Comparison of ENCODE assay signal across 18 cellular contexts in genomic region chr5:1167361-1167727, GRCh38. TPM values are rescaled to one million over a fixed set of nuclear protein-coding genes. Genes with fewer than 3 reads are reported as not detected.
DNase-seq lines count a peak whose midpoint lies in the region; ATAC-seq and TF ChIP-seq lines count a peak whose summit lies in the region.
"Had no signal": no experiment of that assay in that cellular context is flagged by ENCODE, and none has a peak within 500 bp of the region (broad histone marks: within the 10 kb centered on the region; RNA-seq: fewer than 3 reads in every experiment).

No MANE protein-coding gene starts in this region.

- TF ChIP-seq POLR2A in HCT116 (IDR thresholded peaks at IDR 0.05; ENCODE audit: borderline replicate concordance, extremely low read depth, insufficient read depth, insufficient read length): no peak
- TF ChIP-seq POLR2A in esophagus muscularis mucosa (IDR thresholded peaks at IDR 0.05; ENCODE audit: low read depth): no peak

- H3K4me1 ChIP-seq in DND-41 (ENCODE audit: insufficient read depth, low read length): peaks cover 16% of the 10 kb centered on the region
- peaks cover 0 to 11% of the 10 kb centered on the region in 2 experiments; a peak in 2 of 4 replicates for H3K4me1 ChIP-seq in HCT116 (ENCODE audit: control insufficient read depth in 1 of 2, insufficient read depth in 2 of 2, low read length in 2 of 2)
- peaks cover 20% of the 10 kb centered on the region for H3K4me1 ChIP-seq in MM.1S (ENCODE audit: low read length)
- H3K4me1 ChIP-seq in effector memory CD4-positive, alpha-beta T cell (ENCODE audit: control insufficient read depth, insufficient read depth, low read length, poor library complexity, severe bottlenecking): peaks cover 6% of the 10 kb centered on the region
- peaks cover 4% of the 10 kb centered on the region for H3K4me1 ChIP-seq in CD8-positive, alpha-beta memory T cell (ENCODE audit: insufficient read depth, low read length)
- peaks cover 5 to 14% (median 12%) of the 10 kb centered on the region in 4 donors for H3K4me1 ChIP-seq in esophagus muscularis mucosa

- H3K4me1 Mint-ChIP-seq in CD8-positive, alpha-beta memory T cell: peaks cover 10 to 14% (median 14%) of the 10 kb centered on the region in 3 donors

- no peaks in the 10 kb centered on the region for H3K9me2 ChIP-seq in HCT116 (ENCODE audit: insufficient read depth)
- H3K9me2 ChIP-seq in MM.1S (replicated peaks; ENCODE audit: insufficient read depth, low read length): no peaks in the 10 kb centered on the region

- no peak for ATAC-seq in DND-41 (ENCODE audit: insufficient read depth, low read depth)
- ATAC-seq in HCT116: no peak
- peak; percentile 4 for ATAC-seq in left colon

- no peak for TF ChIP-seq RAD21 in HCT116 (IDR thresholded peaks at IDR 0.05; ENCODE audit: low read depth)

- no peaks in the 10 kb centered on the region for H4K20me1 ChIP-seq in DND-41 (ENCODE audit: insufficient read depth, low read length)
- H4K20me1 ChIP-seq in HCT116 (ENCODE audit: insufficient read depth): no peaks in the 10 kb centered on the region
- no peaks in the 10 kb centered on the region for H4K20me1 ChIP-seq in MM.1S (ENCODE audit: insufficient read depth, low read length)

- 52% methylated on average over 4 of the region's 4 CpGs for WGBS in esophagus muscularis mucosa

- no TSS peak for BruUV-seq in HCT116 (replicated peaks; lab: Mats Ljungman, UMichigan)

- DNase-seq in DND-41: no peak
- no peak for DNase-seq in HCT116 (ENCODE audit: low read depth, low spot score)
- peak; percentile 90 for DNase-seq in MM.1S
- DNase-seq in left colon: no peak
- DNase-seq in effector memory CD4-positive, alpha-beta T cell: no peak
- no peak for DNase-seq in CD8-positive, alpha-beta memory T cell
- DNase-seq in epidermal melanocyte (ENCODE audit: insufficient read length, low spot score): no peak
- DNase-seq in esophagus muscularis mucosa (ENCODE audit: extremely low spot score): no peak
- DNase-seq: activated gamma-delta T cell; GDM1; NCI-H1436 treated with DMSO at 0.1 percent for 48 hours; stimulated activated CD4-positive, alpha-beta T cell treated with anti-CD3 and anti-CD28 coated beads, Interleukin-4, amount 100 ng/mL, for 1 hour had no signal

- H3K4me3 ChIP-seq in DND-41 (ENCODE audit: low read depth in 1 of 2, low read length in 2 of 2): no peak overlapping the region
- peak overlapping the region in 1 of 2 experiments; percentile 47; a peak in 2 of 4 replicates for H3K4me3 ChIP-seq in HCT116 (replicated peaks in 1 of 2; ENCODE audit: low read depth in 1 of 2, low read length in 2 of 2)
- H3K4me3 ChIP-seq in MM.1S (ENCODE audit: low read length): peak overlapping the region; percentile 70
- H3K4me3 ChIP-seq in effector memory CD4-positive, alpha-beta T cell (ENCODE audit: insufficient read depth, low read depth, low read length, poor library complexity, severe bottlenecking): no peak overlapping the region
- H3K4me3 ChIP-seq in CD8-positive, alpha-beta memory T cell (ENCODE audit: low read length): no peak overlapping the region
- H3K4me3 ChIP-seq in esophagus muscularis mucosa: no peak overlapping the region
- H3K4me3 ChIP-seq: lung, skin epidermis had no signal

- no peak for TF ChIP-seq EP300 in esophagus muscularis mucosa (IDR thresholded peaks at IDR 0.05)

- no peaks in the 10 kb centered on the region for H3K27me3 ChIP-seq in DND-41 (ENCODE audit: insufficient read depth, low read length, poor library complexity)
- H3K27me3 ChIP-seq in HCT116 (ENCODE audit: insufficient read depth, low read length): no peaks in the 10 kb centered on the region
- H3K27me3 ChIP-seq in MM.1S (replicated peaks; ENCODE audit: insufficient read depth, low read length): no peaks in the 10 kb centered on the region
- H3K27me3 ChIP-seq in effector memory CD4-positive, alpha-beta T cell (replicated peaks; ENCODE audit: control insufficient read depth, insufficient read depth, low read length, poor library complexity, severe bottlenecking): no peaks in the 10 kb centered on the region
- H3K27me3 ChIP-seq in CD8-positive, alpha-beta memory T cell (ENCODE audit: insufficient read depth, low read length, poor library complexity, severe bottlenecking): peaks cover 3% of the 10 kb centered on the region
- H3K27me3 ChIP-seq in esophagus muscularis mucosa: peaks cover 0 to 53% (median 0%) of the 10 kb centered on the region in 4 donors

- POLR2A ChIA-PET in HCT116 (lab: Charles Lee): interaction anchor here (1.5 kb wide), 1 partner anchor 157 kb away, joined by 4 read pairs; no protein-coding TSS in a partner anchor
- POLR2A ChIA-PET in CD8-positive, alpha-beta memory T cell (lab: Charles Lee): no interaction called here

- no peaks in the 10 kb centered on the region for H3K9me3 Mint-ChIP-seq in CD8-positive, alpha-beta memory T cell
- H3K9me3 Mint-ChIP-seq: activated CD4-positive, alpha-beta T cell treated with anti-CD3 and anti-CD28 coated beads, Interleukin-2, amount 10 ng/mL, durations not matched to agents 24 days and 14 days; central memory CD8-positive, alpha-beta T cell; nephron had no signal

- peaks cover 4 to 22% of the 10 kb centered on the region in 2 donors for H3K27me3 Mint-ChIP-seq in CD8-positive, alpha-beta memory T cell

- H3K79me2 ChIP-seq in DND-41 (ENCODE audit: insufficient read depth, low read length): no peaks in the 10 kb centered on the region
- no peaks in the 10 kb centered on the region for H3K79me2 ChIP-seq in HCT116 (ENCODE audit: insufficient read depth, low read length)
- no peaks in the 10 kb centered on the region for H3K79me2 ChIP-seq in MM.1S (ENCODE audit: low read length)

- no peaks in the 10 kb centered on the region for H3K36me3 ChIP-seq in DND-41 (ENCODE audit: insufficient read depth, low read length)
- no peaks in the 10 kb centered on the region for H3K36me3 ChIP-seq in HCT116 (ENCODE audit: control insufficient read depth in 1 of 2, insufficient read depth in 2 of 2, low read length in 2 of 2)
- H3K36me3 ChIP-seq in MM.1S (replicated peaks; ENCODE audit: insufficient read depth, low read length): no peaks in the 10 kb centered on the region
- no peaks in the 10 kb centered on the region for H3K36me3 ChIP-seq in effector memory CD4-positive, alpha-beta T cell (ENCODE audit: control insufficient read depth, insufficient read depth, low read length)
- H3K36me3 ChIP-seq in CD8-positive, alpha-beta memory T cell (ENCODE audit: insufficient read depth, low read length): no peaks in the 10 kb centered on the region
- H3K36me3 ChIP-seq in esophagus muscularis mucosa: no peaks in the 10 kb centered on the region

- CTCF ChIA-PET in HCT116 (lab: Charles Lee): interaction anchor here (0.8 to 2.0 kb wide), 8 partner anchors 37 to 478 kb away, joined by 3 to 26 read pairs (median 4); no protein-coding TSS in a partner anchor
- CTCF ChIA-PET in CD8-positive, alpha-beta memory T cell (lab: Charles Lee): interaction anchor here (0.8 to 3.6 kb wide), 12 partner anchors 14 to 478 kb away, joined by 3 to 36 read pairs (median 3); no protein-coding TSS in a partner anchor

- H3K4me2 ChIP-seq in DND-41 (ENCODE audit: insufficient read depth, low read length): no peak overlapping the region
- H3K4me2 ChIP-seq in HCT116 (ENCODE audit: low read length): peak overlapping the region; percentile 80
- H3K4me2 ChIP-seq in MM.1S (ENCODE audit: low read depth, low read length): peak overlapping the region; percentile 100

- no peaks in the 10 kb centered on the region for H3K36me3 Mint-ChIP-seq in CD8-positive, alpha-beta memory T cell

- TF ChIP-seq CTCF in DND-41 (IDR thresholded peaks at IDR 0.05; ENCODE audit: borderline replicate concordance, extremely low read depth, low read length, poor library complexity, severe bottlenecking) (no peak), HCT116 (IDR thresholded peaks at IDR 0.05 in 2 of 3, conservative IDR thresholded peaks at IDR 0.05 in 1 of 3; ENCODE audit: borderline replicate concordance in 1 of 3, insufficient read depth in 1 of 3, low read depth in 2 of 3, low read length in 2 of 3) (no peak), MM.1S (IDR thresholded peaks at IDR 0.05; ENCODE audit: low read length) (no peak), esophagus muscularis mucosa (IDR thresholded peaks at IDR 0.05) (no peak)

- H2AFZ ChIP-seq in DND-41 (ENCODE audit: low read depth, low read length): no peak overlapping the region
- H2AFZ ChIP-seq in HCT116 (ENCODE audit: low read depth, low read length, poor library complexity, severe bottlenecking): peak overlapping the region; percentile 87
- H2AFZ ChIP-seq in MM.1S (ENCODE audit: low read length): peak overlapping the region; percentile 90; the same call in 1 of the 2 replicates

- H3K9ac ChIP-seq in DND-41 (ENCODE audit: low read depth, low read length): 0 out of 2 replicates have a peak overlapping the region, but pooled peaks have one; percentile 16
- no peak overlapping the region for H3K9ac ChIP-seq in HCT116 (ENCODE audit: low read length)
- peak overlapping the region; percentile 79; the same call in 1 of the 2 replicates for H3K9ac ChIP-seq in MM.1S (ENCODE audit: low read length)

- H3K9me3 ChIP-seq in DND-41 (ENCODE audit: insufficient read depth, low read length, severe bottlenecking): no peaks in the 10 kb centered on the region
- H3K9me3 ChIP-seq in HCT116 (ENCODE audit: control insufficient read depth in 1 of 2, insufficient read depth in 1 of 2, low read depth in 1 of 2, low read length in 2 of 2): no peaks in the 10 kb centered on the region
- no peaks in the 10 kb centered on the region for H3K9me3 ChIP-seq in MM.1S (replicated peaks; ENCODE audit: insufficient read depth, low read length)
- H3K9me3 ChIP-seq in effector memory CD4-positive, alpha-beta T cell (ENCODE audit: control insufficient read depth, low read length): no peaks in the 10 kb centered on the region
- no peaks in the 10 kb centered on the region for H3K9me3 ChIP-seq in CD8-positive, alpha-beta memory T cell (ENCODE audit: low read length)
- no peaks in the 10 kb centered on the region for H3K9me3 ChIP-seq in esophagus muscularis mucosa

- H3K27ac ChIP-seq in DND-41 (ENCODE audit: low read length) (peak overlapping the region; percentile 75), HCT116 (ENCODE audit: low read depth, low read length) (no peak overlapping the region), MM.1S (ENCODE audit: low read length) (peak overlapping the region; percentile 92), esophagus muscularis mucosa (replicated peaks in 1 of 4) (no peak overlapping the region)
- no peak overlapping the region for H3K27ac ChIP-seq in effector memory CD4-positive, alpha-beta T cell (ENCODE audit: insufficient read depth, low read length, poor library complexity, severe bottlenecking)
- no peak overlapping the region for H3K27ac ChIP-seq in CD8-positive, alpha-beta memory T cell (ENCODE audit: low read depth, low read length)
- H3K27ac ChIP-seq: skin epidermis had no signal

- peak overlapping the region in 1 of 7 donors; percentile 84 for H3K4me3 Mint-ChIP-seq in CD8-positive, alpha-beta memory T cell

- intact Hi-C loops in HCT116 (cut with micrococcal nuclease) (loop anchor here (1.0 to 10.0 kb wide), 5 partner anchors 163 to 723 kb away; partner anchors contain the start of genes EXOC3 and NKD2), left colon (cut with DNase I, micrococcal nuclease) (loop anchor here in 1 of 2 donors (10.0 kb wide), 1 partner anchor 477 kb away; no protein-coding TSS in a partner anchor), esophagus muscularis mucosa (cut with DNase I) (no loop called here)

- peaks cover 10% of the 10 kb centered on the region for H3F3A ChIP-seq in MM.1S (ENCODE audit: insufficient read depth, low read length)

- peak overlapping the region in 1 of 8 donors; percentile 65 for H3K27ac Mint-ChIP-seq in CD8-positive, alpha-beta memory T cell
- H3K27ac Mint-ChIP-seq: activated CD4-positive, alpha-beta T cell treated with anti-CD3 and anti-CD28 coated beads, Interleukin-2, amount 10 ng/mL, durations not matched to agents 24 days and 14 days; nephron had no signal

- RAD21 ChIA-PET in HCT116 (lab: Charles Lee; ENCODE audit: low non-redundant PET in 1 of 2, low total read pairs in 2 of 2, uncharacterized antibody in 2 of 2, unreplicated experiment in 2 of 2): interaction anchor here in 1 of 2 experiments (1.0 kb wide), 1 partner anchor 233 kb away, joined by 5 read pairs; no protein-coding TSS in a partner anchor

RNA-seq across cellular contexts. Expression of gene SLC6A19, which starts 34.1 kb away (rescaled TPM):
- total RNA-seq in HCT116 (2021; ENCODE audit: unreplicated experiment) (not detected), left colon (10 to 100 TPM in 1 of 2 donors, 1 to 10 TPM in 1; 5.8 to 72.5 TPM), esophagus muscularis mucosa (not detected)
- polyA plus RNA-seq in HCT116 (2012): not detected in 2 replicates
- not detected for total RNA-seq in CD8-positive, alpha-beta memory T cell
- not detected for polyA plus RNA-seq in CD8-positive, alpha-beta memory T cell
- total RNA-seq: activated CD4-positive, alpha-beta T cell treated with anti-CD3 and anti-CD28 coated beads, Interleukin-2, amount 10 ng/mL, durations not matched to agents 24 days and 14 days had no signal
- polyA plus RNA-seq: lung had no signal

RNA-seq across cellular contexts. Expression of gene SLC12A7, which starts 55.5 kb away (rescaled TPM):
- total RNA-seq in HCT116 (2021; ENCODE audit: unreplicated experiment) (29.6 TPM), left colon (10 to 100 TPM; 70.4 to 88.3 TPM), esophagus muscularis mucosa (10 to 100 TPM; 21.6 to 35.8 (median 25.4) TPM)
- polyA plus RNA-seq in HCT116 (2012): 23.5 and 27.2 TPM in 2 replicates
- 1 to 10 TPM; 4.9 to 6.6 TPM for total RNA-seq in CD8-positive, alpha-beta memory T cell
- 20.0 TPM for polyA plus RNA-seq in CD8-positive, alpha-beta memory T cell

RNA-seq across cellular contexts. Expression of gene SLC6A18, which starts 57.8 kb away (rescaled TPM):
- total RNA-seq in HCT116 (2021; ENCODE audit: unreplicated experiment) (not detected), left colon (under 1 TPM in 1 of 2 donors, not detected in 1; 0.11 TPM), esophagus muscularis mucosa (not detected)
- not detected in 2 replicates for polyA plus RNA-seq in HCT116 (2012)
- total RNA-seq in CD8-positive, alpha-beta memory T cell: not detected
- polyA plus RNA-seq in CD8-positive, alpha-beta memory T cell: not detected
- total RNA-seq: activated CD4-positive, alpha-beta T cell treated with anti-CD3 and anti-CD28 coated beads, Interleukin-2, amount 10 ng/mL, durations not matched to agents 24 days and 14 days; lung; posterior vena cava had no signal
- polyA plus RNA-seq: lung had no signal

Comparison
In these comparisons a context has a peak if more than half of its experiments do, and no peak if none do; other contexts are left out.
1. H3K27ac ChIP-seq: peak in DND-41 (single experiment) and MM.1S (single experiment); none in HCT116 (single experiment), effector memory CD4-positive, alpha-beta T cell (single experiment), CD8-positive, alpha-beta memory T cell (single experiment) and esophagus muscularis mucosa (0 of 4).